In the genomic region with DNA sequence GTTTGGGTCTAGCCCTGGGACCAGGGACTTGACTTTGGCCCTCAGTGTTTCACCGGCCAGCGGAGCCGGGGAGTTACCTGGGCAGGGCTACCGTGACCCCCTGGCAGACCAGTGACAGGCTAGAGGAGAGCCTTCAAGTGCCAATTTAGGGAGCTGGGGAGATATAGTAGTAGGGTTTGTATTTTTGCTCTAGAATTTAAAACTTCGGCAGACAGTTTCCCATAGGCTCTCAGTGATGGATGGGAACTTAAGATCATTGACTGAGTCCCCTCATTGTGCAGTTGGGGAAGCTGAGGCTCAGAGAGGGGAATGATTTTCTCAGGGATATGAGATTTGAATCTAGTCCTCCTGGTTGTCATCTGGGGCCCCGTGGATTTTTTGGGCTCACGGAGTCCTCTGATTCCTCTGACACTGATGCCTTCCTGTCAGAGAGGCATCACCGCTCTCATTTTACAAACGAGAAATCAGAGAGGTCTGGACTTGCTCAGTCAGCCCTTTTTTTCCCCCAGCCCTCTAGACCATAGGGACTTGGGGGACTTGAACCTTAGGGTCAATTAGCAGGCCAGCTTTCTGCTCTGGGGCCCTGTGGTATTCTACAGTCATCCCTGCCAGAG, we compare ENCODE assay signal across 8 cellular contexts. TPM values are rescaled to one million over a fixed set of nuclear protein-coding genes. Genes with fewer than 3 reads are reported as not detected.
DNase-seq lines count a peak whose midpoint lies in the region; ATAC-seq, FAIRE-seq and TF ChIP-seq lines count a peak whose summit lies in the region.

No MANE protein-coding gene starts in this region.

- no peaks in the 10 kb centered on the region for H4K20me1 ChIP-seq in BLaER1 treated with 17β-estradiol and CSF1 and Interleukin-3, amounts not matched to agents 10 nM and 100 nM
- H4K20me1 ChIP-seq in K562 (replicated peaks; ENCODE audit: control insufficient read depth, insufficient read depth, low read length) = no peaks in the 10 kb centered on the region

- TF ChIP-seq EP300 in K562 (IDR thresholded peaks at IDR 0.05; ENCODE audit: low read length) = no peak

- H3K27ac Mint-ChIP-seq in natural killer cell treated with Interleukin-12 subunit alpha and Interleukin-12 subunit beta and Interleukin-15 and Interleukin-18, amount 100 ng/mL, for 72 hours = no peak overlapping the region

- DNase-seq in Jurkat, Clone E6-1 (ENCODE audit: low read depth, low spot score) = no peak
- DNase-seq in K562 (ENCODE audit: extremely low read depth in 1 of 4, low spot score in 3 of 4) (no peak), T1000 (lab: John Stamatoyannopoulos, UW) (no peak), NCI-H1105 (lab: John Stamatoyannopoulos, UW) (no peak)
- no peak for DNase-seq in natural killer cell treated with Interleukin-12 subunit alpha and Interleukin-12 subunit beta and Interleukin-15 and Interleukin-18, amount 100 ng/mL, for 72 hours (ENCODE audit: low spot score)

- H3K9ac ChIP-seq in BLaER1 treated with 17β-estradiol and CSF1 and Interleukin-3, amounts not matched to agents 10 nM and 100 nM = peak overlapping the region in 10 of 11 experiments; percentile 78 to 88 (median 84); a peak in 12 of 22 replicates
- peak overlapping the region; percentile 83 to 87; a peak in 3 of 4 replicates for H3K9ac ChIP-seq in K562 (ENCODE audit: insufficient read depth in 1 of 2, low read depth in 2 of 2, low read length in 2 of 2)

- 0 out of 22 replicates have a peak, but pooled peaks cover 0 to 3% (median 0%) of the 10 kb centered on the region in 11 experiments for H3K9me3 ChIP-seq in BLaER1 treated with 17β-estradiol and CSF1 and Interleukin-3, amounts not matched to agents 10 nM and 100 nM (replicated peaks in 1 of 11)
- H3K9me3 ChIP-seq in K562 (replicated peaks; ENCODE audit: control insufficient read depth, insufficient read depth, low read depth, low read length) = no peaks in the 10 kb centered on the region

- TF ChIP-seq CTCF in K562 (IDR thresholded peaks at IDR 0.05 in 2 of 3, conservative IDR thresholded peaks at IDR 0.05 in 1 of 3; ENCODE audit: insufficient read depth in 2 of 3, low read depth in 1 of 3, low read length in 3 of 3) = 0 out of 6 replicates have a peak, but pooled peaks of 1 of the 3 experiments have one; percentile 11

- intact Hi-C loops in K562 (cut with micrococcal nuclease) = loop anchor here (1.0 to 10.0 kb wide), 5 partner anchors 129 to 419 kb away; no protein-coding TSS in a partner anchor

- no peaks in the 10 kb centered on the region; the same call in 2 of the 3 replicates for H3K79me2 ChIP-seq in K562 (ENCODE audit: control insufficient read depth, insufficient read depth, low read length)

- peak overlapping the region in 1 of 11 experiments; percentile 92; a peak in 1 of 22 replicates for H3K27ac ChIP-seq in BLaER1 treated with 17β-estradiol and CSF1 and Interleukin-3, amounts not matched to agents 10 nM and 100 nM
- H3K27ac ChIP-seq in K562 (ENCODE audit: extremely low read depth, low read depth, low read length) = no peak overlapping the region

- FAIRE-seq in K562 (lab: Jason Lieb, UNC) = no peak

- peaks cover 31 to 38% of the 10 kb centered on the region in 2 donors for H3K4me1 Mint-ChIP-seq in natural killer cell treated with Interleukin-12 subunit alpha and Interleukin-12 subunit beta and Interleukin-15 and Interleukin-18, amount 100 ng/mL, for 72 hours (ENCODE audit: low read depth in 2 of 2)

- peak overlapping the region; percentile 91 to 99 (median 97) for H3K4me2 ChIP-seq in BLaER1 treated with 17β-estradiol and CSF1 and Interleukin-3, amounts not matched to agents 10 nM and 100 nM
- peak overlapping the region; percentile 58; the same call in 1 of the 2 replicates for H3K4me2 ChIP-seq in K562 (ENCODE audit: insufficient read depth, low read length)

- H3K36me3 Mint-ChIP-seq in natural killer cell treated with Interleukin-12 subunit alpha and Interleukin-12 subunit beta and Interleukin-15 and Interleukin-18, amount 100 ng/mL, for 72 hours = no peaks in the 10 kb centered on the region

- in situ Hi-C loops in K562 (cut with MboI) = loop anchor here (5.0 to 25.0 kb wide), 2 partner anchors 82 to 177 kb away; a partner anchor contains a TSS

- TF ChIP-seq POLR2A in K562 (conservative IDR thresholded peaks at IDR 0.05) = no peak

- H3K9me3 Mint-ChIP-seq in natural killer cell treated with Interleukin-12 subunit alpha and Interleukin-12 subunit beta and Interleukin-15 and Interleukin-18, amount 100 ng/mL, for 72 hours = no peaks in the 10 kb centered on the region

- CTCF ChIA-PET in K562 (lab: Yijun Ruan, JAX; ENCODE audit: low intra/inter-chr PET ratio) = interaction anchor here (0.6 to 3.7 kb wide), 9 partner anchors 83 to 996 kb away, joined by 3 to 34 read pairs (median 5); a partner anchor contains a TSS

- TF ChIP-seq RAD21 in K562 (CRISPR knock-in tag; conservative IDR thresholded peaks at IDR 0.05 in 1 of 2, IDR thresholded peaks at IDR 0.05 in 1 of 2) = no peak

- peak overlapping the region; percentile 79 for H3K4me3 Mint-ChIP-seq in natural killer cell treated with Interleukin-12 subunit alpha and Interleukin-12 subunit beta and Interleukin-15 and Interleukin-18, amount 100 ng/mL, for 72 hours

- BruUV-seq in K562 (replicated peaks; lab: Mats Ljungman, UMichigan) = no TSS peak

- H2AFZ ChIP-seq in K562 (ENCODE audit: low read depth, low read length) = peak overlapping the region; percentile 93; the same call in 1 of the 2 replicates

- no peaks in the 10 kb centered on the region for H3K27me3 ChIP-seq in BLaER1 treated with 17β-estradiol and CSF1 and Interleukin-3, amounts not matched to agents 10 nM and 100 nM
- H3K27me3 ChIP-seq in K562 (ENCODE audit: control insufficient read depth in 2 of 2, insufficient read depth in 2 of 2, low read length in 2 of 2) = peaks cover 5 to 7% of the 10 kb centered on the region in 2 experiments; a peak in 3 of 5 replicates

- H3K9me1 ChIP-seq in K562 (ENCODE audit: control insufficient read depth, insufficient read depth, low read length) = peaks cover 2% of the 10 kb centered on the region

- 12% methylated on average over 9 of the region's 9 CpGs for WGBS in K562 (ENCODE audit: insufficient coverage, low coverage, missing lambda C conversion rate)

- POLR2A ChIA-PET in K562 (lab: Yijun Ruan, JAX) = interaction anchor here (0.6 to 2.8 kb wide), 9 partner anchors 15 to 438 kb away, joined by 3 to 24 read pairs (median 3); a partner anchor contains a TSS

- peak overlapping the region; percentile 66 to 77 (median 70); a peak in 19 of 20 replicates for H3K4me3 ChIP-seq in BLaER1 treated with 17β-estradiol and CSF1 and Interleukin-3, amounts not matched to agents 10 nM and 100 nM
- peak overlapping the region; percentile 71 for H3K4me3 ChIP-seq in Jurkat, Clone E6-1 (ENCODE audit: low read length)
- H3K4me3 ChIP-seq in K562 = peak overlapping the region; percentile 59; the same call in 1 of the 2 replicates

- H3K4me1 ChIP-seq in BLaER1 treated with 17β-estradiol and CSF1 and Interleukin-3, amounts not matched to agents 10 nM and 100 nM = peaks cover 39 to 71% (median 64%) of the 10 kb centered on the region in 10 experiments
- H3K4me1 ChIP-seq in K562 (replicated peaks in 1 of 2; ENCODE audit: control insufficient read depth in 2 of 2, insufficient read depth in 2 of 2, low read length in 2 of 2) = peaks cover 11 to 39% of the 10 kb centered on the region in 2 experiments

- H3K27me3 Mint-ChIP-seq in natural killer cell treated with Interleukin-12 subunit alpha and Interleukin-12 subunit beta and Interleukin-15 and Interleukin-18, amount 100 ng/mL, for 72 hours = peaks cover 10 to 23% of the 10 kb centered on the region in 2 donors

- ATAC-seq in K562 = no peak
- ATAC-seq in natural killer cell treated with Interleukin-12 subunit alpha and Interleukin-12 subunit beta and Interleukin-15 and Interleukin-18, amount 100 ng/mL, for 72 hours = no peak
- ATAC-seq in GM18502 (IDR thresholded peaks at IDR 0.05; ENCODE audit: poor library complexity, unreplicated experiment) = no peak
- no peak for ATAC-seq in GM21526 (IDR thresholded peaks at IDR 0.05; ENCODE audit: low FRiP score, unreplicated experiment)

- H3K36me3 ChIP-seq in BLaER1 treated with 17β-estradiol and CSF1 and Interleukin-3, amounts not matched to agents 10 nM and 100 nM = no peaks in the 10 kb centered on the region
- H3K36me3 ChIP-seq in K562 (ENCODE audit: control insufficient read depth, insufficient read depth, low read length) = no peaks in the 10 kb centered on the region

TF ChIP-seq in K562, 482 proteins besides CTCF, POLR2A, EP300 and RAD21 (continues in another document):
- no peak for TF ChIP-seq SIN3A (IDR thresholded peaks at IDR 0.05; ENCODE audit: borderline replicate concordance in 2 of 2, control insufficient read depth in 1 of 2, low read depth in 2 of 2, low read length in 2 of 2)
- no peak for TF ChIP-seq BCL6 (CRISPR knock-in tag; IDR thresholded peaks at IDR 0.05)
- no peak for TF ChIP-seq RFX5 (IDR thresholded peaks at IDR 0.05; ENCODE audit: low read depth, low read length)
- TF ChIP-seq HLTF (IDR thresholded peaks at IDR 0.05) = no peak
- TF ChIP-seq NFE2 (IDR thresholded peaks at IDR 0.05; ENCODE audit: low read depth) = no peak
- TF ChIP-seq NR4A1 (CRISPR knock-in tag; IDR thresholded peaks at IDR 0.05) = no peak
- no peak for TF ChIP-seq NR4A1 (tag; IDR thresholded peaks at IDR 0.05)

RNA-seq across cellular contexts. Expression of a gene that starts 58.3 kb away (rescaled TPM):
- 2.3 TPM for polyA plus RNA-seq in Jurkat, Clone E6-1 (2012; ENCODE audit: insufficient read depth, insufficient read length)
- 1.0 and 3.3 TPM in 2 replicates for total RNA-seq in K562 (2011; cell fraction: chromatin; rRNA removed; ENCODE audit: low replicate concordance)
- total RNA-seq in K562 (2011; cell fraction: nucleolus; rRNA removed) = 1.4 and 1.7 TPM in 2 replicates
- total RNA-seq in K562 (2011; cell fraction: nucleoplasm; rRNA removed) = 0.73 and 1.7 TPM in 2 replicates
- 0.49 and 0.64 TPM in 2 replicates for total RNA-seq in K562 (2014; rRNA removed)
- 0.04 and 0.16 TPM in 2 replicates for total RNA-seq in K562 (2014; rRNA removed; fragmentation: Illumina TruSeq; extraction: Trizol)
- 0.33 and 0.64 TPM in 2 replicates for total RNA-seq in K562 (2015; rRNA removed; fragmentation: Illumina TruSeq; extraction: Trizol)
- 0.89 and 1.2 TPM in 2 replicates for total RNA-seq in K562 (2021)
- polyA plus RNA-seq in K562 (2011; rRNA removed) = 0.31 and 2.8 TPM in 2 replicates
- polyA plus RNA-seq in K562 (2011; cell fraction: cytosol; rRNA removed) = 0.63 and 1.6 TPM in 2 replicates
- polyA plus RNA-seq in K562 (2011; cell fraction: nucleus; rRNA removed) = 2.9 and 6.7 TPM in 2 replicates
- polyA plus RNA-seq in K562 (2012) = 0.46 and 1.5 TPM in 2 replicates
- 0.42 and 0.91 TPM in 2 replicates for polyA plus RNA-seq in K562 (2014; fragmentation: Illumina TruSeq; extraction: Trizol)
- polyA plus RNA-seq in K562 (2014; fragmentation: Nextera tagmentation; extraction: Ambion mirVana) = not detected
- 0.71 and 0.78 TPM in 2 replicates for polyA plus RNA-seq in K562 (2014; rRNA removed)
- polyA minus RNA-seq in K562 (2011; rRNA and poly(A)+ RNA removed) = 0.21 and 2.1 TPM in 2 replicates
- 1.2 TPM in 1 of 2 replicates, not detected in the other for polyA minus RNA-seq in K562 (2011; cell fraction: cytosol; rRNA and poly(A)+ RNA removed)
- 0.40 and 5.1 TPM in 2 replicates for polyA minus RNA-seq in K562 (2011; cell fraction: nucleus; rRNA and poly(A)+ RNA removed)
- total RNA-seq in natural killer cell treated with Interleukin-12 subunit alpha and Interleukin-12 subunit beta and Interleukin-15 and Interleukin-18, amount 100 ng/mL, for 72 hours = under 1 TPM; 0.33 to 0.52 TPM
